In genomic region chr5:9851458-9851857, GRCh38 we compare ENCODE assay signal across 10 cellular contexts.
A peak's percentile ranks its signal among the peaks of the same experiment; 100 is the strongest.
DNase-seq lines count a peak whose midpoint lies in the region; ATAC-seq, FAIRE-seq and TF ChIP-seq lines count a peak whose summit lies in the region.
"Had no signal": no experiment of that assay in that cellular context is flagged by ENCODE, and none has a peak within 500 bp of the region (broad histone marks: within the 10 kb centered on the region; RNA-seq: fewer than 3 reads in every experiment).

No MANE protein-coding gene starts in this region.

- H3K4me1 Mint-ChIP-seq in astrocyte (ENCODE audit: low read depth, unreplicated experiment), result no peaks in the 10 kb centered on the region

- H3K36me3 ChIP-seq in astrocyte (ENCODE audit: insufficient read depth, low read length), result no peaks in the 10 kb centered on the region
- H3K36me3 ChIP-seq: upper lobe of left lung had no signal

- H3K79me2 ChIP-seq in astrocyte (ENCODE audit: insufficient read depth, low read length), result no peaks in the 10 kb centered on the region

- H3K9me3 Mint-ChIP-seq in astrocyte (ENCODE audit: unreplicated experiment), result no peaks in the 10 kb centered on the region

- POLR2A ChIA-PET in A549 (lab: Yijun Ruan, JAX), result no interaction called here

- H3K9me3 ChIP-seq in A549 (no peaks in the 10 kb centered on the region), astrocyte (ENCODE audit: insufficient read depth, low read depth, low read length) (no peaks in the 10 kb centered on the region)
- H3K9me3 ChIP-seq: upper lobe of left lung had no signal

- TF ChIP-seq CTCF in A549 (IDR thresholded peaks at IDR 0.05) (peak; percentile 17; the same call in 1 of the 3 replicates), astrocyte (IDR thresholded peaks at IDR 0.05; ENCODE audit: insufficient read depth, low read depth, low read length) (peak; percentile 46)

- intact Hi-C loops in left cardiac atrium (cut with DNase I), result no loop called here

- H3K4me3 ChIP-seq in A549 (no peak overlapping the region), astrocyte (ENCODE audit: insufficient read depth, low read depth, low read length) (no peak overlapping the region)
- H3K4me3 ChIP-seq: upper lobe of left lung had no signal

- TF ChIP-seq EP300 in A549 (IDR thresholded peaks at IDR 0.05), result no peak

- H3K9ac ChIP-seq in astrocyte (ENCODE audit: low read length), result no peak overlapping the region

- TF ChIP-seq RAD21 in A549 (conservative IDR thresholded peaks at IDR 0.05 in 1 of 2, IDR thresholded peaks at IDR 0.05 in 1 of 2), result peak in 1 of 2 experiments; percentile 32; a peak in 1 of 5 replicates

- H3K27ac ChIP-seq in A549 (no peak overlapping the region), astrocyte (ENCODE audit: low read depth, low read length) (no peak overlapping the region)
- H3K27ac ChIP-seq: upper lobe of left lung had no signal

- H3K4me2 ChIP-seq in A549 (no peak overlapping the region), astrocyte (ENCODE audit: low read length) (no peak overlapping the region)

- no peaks in the 10 kb centered on the region for H3K36me3 Mint-ChIP-seq in astrocyte (ENCODE audit: low read depth, unreplicated experiment)

- H3K4me3 Mint-ChIP-seq in astrocyte (ENCODE audit: unreplicated experiment), result no peak overlapping the region

- peak; percentile 54 to 76; a peak in 3 of 6 replicates for ATAC-seq in A549
- ATAC-seq in left cardiac atrium, result no peak

- DNase-seq in A549 (ENCODE audit: low read depth in 1 of 2, low spot score in 1 of 2), result peak; percentile 10 to 18
- peak; percentile 5 for DNase-seq in HK-2 (ENCODE audit: unreplicated experiment)
- DNase-seq in astrocyte (ENCODE audit: low read depth), result peak; percentile 91
- peak; percentile 73 for DNase-seq in islet precursor cell
- no peak for DNase-seq in stimulated activated CD4-positive, alpha-beta T cell treated with anti-CD3 and anti-CD28 coated beads, Interleukin-4, amount 100 ng/mL, for 4 hours
- no peak for DNase-seq in stimulated activated CD4-positive, alpha-beta T cell treated with anti-CD3 and anti-CD28 coated beads, Interleukin-1b, Interleukin-23, amount 100 ng/mL, for 48 hours
- no peak for DNase-seq in left cardiac atrium
- DNase-seq in effector CD8-positive, alpha-beta T cell (lab: John Stamatoyannopoulos, UW), result no peak
- DNase-seq: NCI-H146, upper lobe of left lung had no signal

- peaks cover 7% of the 10 kb centered on the region for H3K27me3 Mint-ChIP-seq in astrocyte (ENCODE audit: low read depth, unreplicated experiment)

- 5% methylated on average over 3 of the region's 3 CpGs for WGBS in A549 (ENCODE audit: missing lambda C conversion rate)

- H2AFZ ChIP-seq in astrocyte (ENCODE audit: low read depth, low read length), result no peak overlapping the region

- FAIRE-seq in A549 (lab: Jason Lieb, UNC) (no peak), astrocyte (lab: Jason Lieb, UNC) (peak; percentile 81)

- no peak for TF ChIP-seq POLR2A in A549 (IDR thresholded peaks at IDR 0.05; ENCODE audit: low read length)

- H3K27ac Mint-ChIP-seq in astrocyte (ENCODE audit: unreplicated experiment), result no peak overlapping the region

- no peaks in the 10 kb centered on the region for H3K4me1 ChIP-seq in A549
- H3K4me1 ChIP-seq in astrocyte (ENCODE audit: insufficient read depth, low read length), result peaks cover 4% of the 10 kb centered on the region
- H3K4me1 ChIP-seq: upper lobe of left lung had no signal

- H3K27me3 ChIP-seq in astrocyte (ENCODE audit: insufficient read depth, low read length), result no peaks in the 10 kb centered on the region
- H3K27me3 ChIP-seq: upper lobe of left lung had no signal

- no peaks in the 10 kb centered on the region for H4K20me1 ChIP-seq in astrocyte (ENCODE audit: insufficient read depth, low read length)

- CTCF ChIA-PET in A549 (lab: Yijun Ruan, JAX), result interaction anchor here (1.0 kb wide), 1 partner anchor 258 kb away, joined by 3 read pairs; no protein-coding TSS in a partner anchor

TF ChIP-seq in A549, 52 proteins besides CTCF, POLR2A, EP300 and RAD21:
- TF ChIP-seq, protein P1, sequence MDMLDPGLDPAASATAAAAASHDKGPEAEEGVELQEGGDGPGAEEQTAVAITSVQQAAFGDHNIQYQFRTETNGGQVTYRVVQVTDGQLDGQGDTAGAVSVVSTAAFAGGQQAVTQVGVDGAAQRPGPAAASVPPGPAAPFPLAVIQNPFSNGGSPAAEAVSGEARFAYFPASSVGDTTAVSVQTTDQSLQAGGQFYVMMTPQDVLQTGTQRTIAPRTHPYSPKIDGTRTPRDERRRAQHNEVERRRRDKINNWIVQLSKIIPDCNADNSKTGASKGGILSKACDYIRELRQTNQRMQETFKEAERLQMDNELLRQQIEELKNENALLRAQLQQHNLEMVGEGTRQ (IDR thresholded peaks at IDR 0.05), result no peak
- TF ChIP-seq TFCP2L1 (CRISPR knock-in tag; IDR thresholded peaks at IDR 0.05), result no peak
- 0 out of 3 replicates have a peak, but pooled peaks have one; percentile 22 for TF ChIP-seq SMC3 (IDR thresholded peaks at IDR 0.05)

Comparison
In these comparisons a context has a peak if more than half of its experiments do, and no peak if none do; other contexts are left out.
1. ATAC-seq: peak in A549 (2 of 2); none in left cardiac atrium (0 of 2).
2. DNase-seq: peak in A549 (2 of 2), HK-2 (single experiment), astrocyte (single experiment) and islet precursor cell (single experiment); none in stimulated activated CD4-positive, alpha-beta T cell treated with anti-CD3 and anti-CD28 coated beads, Interleukin-4, amount 100 ng/mL, for 4 hours (0 of 2), stimulated activated CD4-positive, alpha-beta T cell treated with anti-CD3 and anti-CD28 coated beads, Interleukin-1b, Interleukin-23, amount 100 ng/mL, for 48 hours (single experiment), left cardiac atrium (single experiment) and effector CD8-positive, alpha-beta T cell (single experiment).